Comparison of ENCODE assay signal across 15 cellular contexts in the genomic region with DNA sequence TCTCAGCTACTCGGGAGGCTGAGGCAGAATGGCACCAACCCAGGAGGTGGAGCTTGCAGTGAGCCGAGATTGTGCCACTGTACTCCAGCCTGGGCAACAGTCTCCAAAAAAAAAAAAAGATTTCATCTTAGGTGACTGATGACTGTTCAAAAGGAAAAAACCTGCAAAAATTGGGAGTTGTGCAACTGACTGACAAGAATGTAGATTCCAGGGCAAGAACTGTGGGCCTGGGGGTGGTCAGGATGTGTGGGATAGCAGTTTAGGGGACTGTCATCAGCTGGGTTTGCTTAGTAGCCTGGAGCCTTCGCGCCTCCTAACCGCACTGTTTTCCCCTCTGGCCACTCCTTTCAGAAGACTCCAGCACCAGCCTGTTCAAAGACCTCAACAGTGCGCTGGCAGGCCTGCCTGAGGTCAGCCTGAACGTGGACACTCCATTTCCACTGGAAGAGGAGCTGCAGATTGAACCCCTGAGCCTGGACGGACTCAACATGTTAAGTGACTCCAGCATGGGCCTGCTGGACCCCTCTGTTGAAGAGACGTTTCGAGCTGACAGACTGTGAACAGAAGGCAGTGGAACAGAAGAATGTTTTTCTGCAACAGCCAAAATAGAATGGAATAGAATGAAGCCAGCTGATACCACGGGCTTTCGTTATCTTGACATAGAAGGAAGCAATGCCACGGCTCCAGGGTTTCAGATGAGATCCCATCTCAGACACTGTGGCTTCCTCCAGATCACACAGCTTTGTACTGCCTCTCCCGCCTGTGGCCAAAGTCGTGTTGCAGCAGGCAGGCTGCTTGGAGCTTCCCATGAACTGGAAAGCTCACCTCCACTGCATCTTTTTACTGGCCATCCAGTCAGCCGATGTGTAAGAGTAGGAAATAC.
"Had no signal": no experiment of that assay in that cellular context is flagged by ENCODE, and none has a peak within 500 bp of the region (broad histone marks: within the 10 kb centered on the region; RNA-seq: fewer than 3 reads in every experiment).

No MANE protein-coding gene starts in this region.

- H3K27me3 ChIP-seq: adrenal gland, cardiac muscle cell, neural progenitor cell, right atrium auricular region had no signal

- H3K36me3 ChIP-seq: neural progenitor cell had no signal

- H2AFZ ChIP-seq: neural progenitor cell had no signal

- ATAC-seq: activated CD8-positive, alpha-beta T cell treated with anti-CD3 and anti-CD28 coated beads for 36 hours had no signal

- H3K4me3 ChIP-seq: adrenal gland, cardiac muscle cell, neural progenitor cell, prostate gland, right atrium auricular region had no signal

- DNase-seq: activated CD4-positive, alpha-beta T cell treated with anti-CD3 and anti-CD28 coated beads for 4 hours; activated CD8-positive, alpha-beta T cell treated with anti-CD3 and anti-CD28 coated beads for 36 hours; activated naive CD4-positive, alpha-beta T cell treated with anti-CD3 and anti-CD28 coated beads for 36 hours; activated T-cell treated with anti-CD3 and anti-CD28 coated beads, Interleukin-2, amount 50 U/mL, for 1 hour; adrenal gland; hippocampal formation; stimulated activated CD4-positive, alpha-beta T cell treated with anti-CD3 and anti-CD28 coated beads, Interleukin-12 subunit alpha, Interleukin-12 subunit beta, amount 100 ng/mL, for 4 hours; stimulated activated CD4-positive, alpha-beta T cell treated with anti-CD3 and anti-CD28 coated beads, Interleukin-1b, Interleukin-23, amount 100 ng/mL, for 48 hours; stimulated activated CD8-positive, alpha-beta memory T cell treated with anti-CD3 and anti-CD28 coated beads, Interleukin-4, amount 100 ng/mL, for 48 hours; stimulated activated naive CD4-positive, alpha-beta T cell; WERI-Rb-1 had no signal

- H3K4me2 ChIP-seq: neural progenitor cell had no signal

- H3K9ac ChIP-seq: neural progenitor cell had no signal

- H3K27ac ChIP-seq: adrenal gland, cardiac muscle cell, neural progenitor cell, prostate gland, right atrium auricular region, WERI-Rb-1 had no signal

- H3K9me3 ChIP-seq: adrenal gland, prostate gland, right atrium auricular region had no signal

- H3K4me1 ChIP-seq: adrenal gland, prostate gland, right atrium auricular region had no signal
